In the genomic region with DNA sequence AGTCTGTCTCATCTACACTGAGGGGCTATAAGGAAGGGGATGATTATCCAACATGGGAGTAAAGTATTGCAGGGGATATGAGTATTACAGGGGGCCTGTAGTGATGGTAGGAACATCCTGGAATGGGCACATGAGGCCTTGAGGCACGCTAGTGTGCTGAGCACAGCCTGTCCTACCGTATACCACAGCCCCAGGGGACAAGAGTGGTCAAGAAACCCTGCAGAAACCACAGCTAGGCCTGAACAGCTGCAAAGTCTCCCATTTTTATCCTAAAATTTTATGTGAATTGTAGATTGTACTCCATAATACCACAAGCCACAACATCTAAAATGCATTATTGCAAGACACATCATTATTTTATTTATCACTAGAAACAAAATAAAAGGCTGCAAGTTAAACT, we compare ENCODE assay signal across 30 cellular contexts.
"Had no signal": no experiment of that assay in that cellular context is flagged by ENCODE, and none has a peak within 500 bp of the region (broad histone marks: within the 10 kb centered on the region; RNA-seq: fewer than 3 reads in every experiment).

No MANE protein-coding gene starts in this region.

- H3K27ac ChIP-seq: ascending aorta, breast epithelium, cardiac muscle cell, coronary artery, dorsolateral prefrontal cortex, gastrocnemius medialis, heart left ventricle had no signal

- H3K9me3 ChIP-seq: ascending aorta, breast epithelium, gastrocnemius medialis, heart left ventricle had no signal

- DNase-seq: activated CD4-positive, alpha-beta memory T cell treated with anti-CD3 and anti-CD28 coated beads, Interleukin-2, amount 10 ng/mL, durations not matched to agents 7 days and 5 days; activated CD4-positive, alpha-beta T cell treated with anti-CD3 and anti-CD28 coated beads for 36 hours; activated CD4-positive, alpha-beta T cell treated with anti-CD3 and anti-CD28 coated beads, Interleukin-2, amount 10 ng/mL, durations not matched to agents 24 days and 14 days; activated CD4-positive, alpha-beta T cell treated with anti-CD3 and anti-CD28 coated beads, Interleukin-2, amount 50 U/mL, for 4 hours; activated CD4-positive, CD25-positive, alpha-beta regulatory T cell; activated CD4-positive, CD25-positive, alpha-beta regulatory T cell treated with anti-CD3 and anti-CD28 coated beads, Interleukin-2, amount 50 U/mL, for 72 hours; activated CD8-positive, alpha-beta memory T cell treated with anti-CD3 and anti-CD28 coated beads, Interleukin-2, amount 50 U/mL, for 48 hours; activated gamma-delta T cell; activated naive CD4-positive, alpha-beta T cell; activated naive CD4-positive, alpha-beta T cell treated with anti-CD3 and anti-CD28 coated beads, Interleukin-2, amount 10 ng/mL, durations not matched to agents 7 days and 5 days; activated naive CD8-positive, alpha-beta T cell treated with anti-CD3 and anti-CD28 coated beads, Interleukin-2, amount 10 ng/mL, durations not matched to agents 7 days and 5 days; activated T-cell treated with anti-CD3 and anti-CD28 coated beads for 4 hours; activated T-cell treated with anti-CD3 and anti-CD28 coated beads, Interleukin-2, amount 50 U/mL, for 24 hours; activated T-cell treated with anti-CD3 and anti-CD28 coated beads, Interleukin-2, amount 50 U/mL, for 72 hours; dorsolateral prefrontal cortex; effector memory CD4-positive, alpha-beta T cell; endodermal cell; foreskin fibroblast; gastrocnemius medialis; glutamatergic neuron; heart left ventricle; T-helper 1 cell; T-helper 17 cell; T1000 had no signal

- H3K4me3 ChIP-seq: ascending aorta, breast epithelium, cardiac muscle cell, coronary artery, dorsolateral prefrontal cortex, gastrocnemius medialis, heart left ventricle had no signal

- ATAC-seq: activated CD4-positive, alpha-beta T cell treated with anti-CD3 and anti-CD28 coated beads for 36 hours; activated naive CD4-positive, alpha-beta T cell treated with anti-CD3 and anti-CD28 coated beads, Interleukin-2, amount 50 U/mL, for 72 hours; activated T-cell treated with anti-CD3 and anti-CD28 coated beads, Interleukin-2, amount 50 U/mL, for 72 hours; esophagus mucosa; gastrocnemius medialis; heart left ventricle; T-helper 17 cell had no signal

- H3K4me1 ChIP-seq: ascending aorta, breast epithelium, gastrocnemius medialis had no signal

- H3K36me3 ChIP-seq: ascending aorta, breast epithelium, cardiac muscle cell, gastrocnemius medialis, heart left ventricle had no signal

- H3K27me3 ChIP-seq: ascending aorta, breast epithelium, cardiac muscle cell, gastrocnemius medialis had no signal
